ENCODE assay signal across 8 cellular contexts in the genomic region with DNA sequence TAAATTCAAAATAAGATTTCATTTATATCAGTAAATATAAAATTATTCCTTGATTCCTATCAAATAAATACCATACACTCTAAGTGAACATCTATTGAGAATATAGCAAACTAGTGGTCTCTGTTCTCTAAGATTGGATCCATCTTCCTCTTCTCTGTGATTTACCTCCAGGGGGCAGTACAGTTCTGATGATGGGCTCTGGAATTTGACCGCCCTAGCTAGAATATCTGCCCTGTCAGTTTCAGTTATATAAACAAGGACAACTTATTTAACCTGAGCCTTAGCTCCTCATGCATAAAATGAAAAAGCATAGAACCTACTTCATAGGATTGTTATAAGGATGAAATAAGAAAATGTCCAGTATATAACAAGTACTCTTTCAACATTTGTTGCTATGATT.
DNase-seq lines count a peak whose midpoint lies in the region; ATAC-seq and TF ChIP-seq lines count a peak whose summit lies in the region.

No MANE protein-coding gene starts in this region.

- no peaks in the 10 kb centered on the region for H3K79me2 ChIP-seq in smooth muscle cell (ENCODE audit: low read depth)

- no peak overlapping the region for H3K4me3 ChIP-seq in RWPE2 (ENCODE audit: severe bottlenecking)
- no peak overlapping the region for H3K4me3 ChIP-seq in fibroblast of pulmonary artery (replicated peaks; ENCODE audit: low read depth, low read length)
- H3K4me3 ChIP-seq in smooth muscle cell: no peak overlapping the region

- H3K36me3 ChIP-seq in RWPE2 (ENCODE audit: low read depth) (no peaks in the 10 kb centered on the region), smooth muscle cell (ENCODE audit: low read depth) (no peaks in the 10 kb centered on the region)

- no peaks in the 10 kb centered on the region for H3K9me3 Mint-ChIP-seq in T-helper 2 cell treated with Interferon-gamma antibody and Interleukin-4, amounts not matched to agents 5 μg/mL and 100 μg/mL, for 36 hours

- TF ChIP-seq CTCF in RWPE2 (IDR thresholded peaks at IDR 0.05; ENCODE audit: poor library complexity, severe bottlenecking) (peak; percentile 74), fibroblast of pulmonary artery (IDR thresholded peaks at IDR 0.05; ENCODE audit: low read length, missing control alignments) (peak; percentile 75), smooth muscle cell (IDR thresholded peaks at IDR 0.05; ENCODE audit: borderline replicate concordance, insufficient read depth, poor library complexity, severe bottlenecking) (peak; percentile 78)

- 25% methylated on average over 1 of the region's 1 CpG for WGBS in smooth muscle cell (ENCODE audit: low lambda C conversion rate)

- no peaks in the 10 kb centered on the region for H3K9me3 ChIP-seq in RWPE2 (ENCODE audit: severe bottlenecking)
- H3K9me3 ChIP-seq in smooth muscle cell (replicated peaks; ENCODE audit: low read depth): no peaks in the 10 kb centered on the region

- H4K20me1 ChIP-seq in smooth muscle cell (ENCODE audit: low read depth): no peaks in the 10 kb centered on the region

- no peaks in the 10 kb centered on the region for H3K27me3 ChIP-seq in RWPE2 (ENCODE audit: insufficient read depth, poor library complexity, severe bottlenecking)
- H3K27me3 ChIP-seq in smooth muscle cell (ENCODE audit: low read depth): no peaks in the 10 kb centered on the region

- peaks cover 13% of the 10 kb centered on the region for H3K27me3 Mint-ChIP-seq in T-helper 2 cell treated with Interferon-gamma antibody and Interleukin-4, amounts not matched to agents 5 μg/mL and 100 μg/mL, for 36 hours (ENCODE audit: low read depth)

- H3K27ac ChIP-seq in RWPE2 (ENCODE audit: poor library complexity, severe bottlenecking): peak overlapping the region; percentile 91
- H3K27ac ChIP-seq in smooth muscle cell (ENCODE audit: low read depth): no peak overlapping the region

- peaks cover 31% of the 10 kb centered on the region for H3K4me1 ChIP-seq in RWPE2 (ENCODE audit: insufficient read depth, poor library complexity, severe bottlenecking)
- peaks cover 19% of the 10 kb centered on the region for H3K4me1 ChIP-seq in smooth muscle cell (ENCODE audit: low read depth)

- peak; percentile 59 for ATAC-seq in HG03103 (IDR thresholded peaks at IDR 0.05; ENCODE audit: low read depth, unreplicated experiment)
- no peak for ATAC-seq in RWPE2 (ENCODE audit: low read depth)

- no peak overlapping the region for H3K4me3 Mint-ChIP-seq in T-helper 2 cell treated with Interferon-gamma antibody and Interleukin-4, amounts not matched to agents 5 μg/mL and 100 μg/mL, for 36 hours

- DNase-seq in NCI-H146 (lab: John Stamatoyannopoulos, UW): peak; percentile 9
- DNase-seq in NCI-H146 treated with DMSO at 0.1 percent for 48 hours (lab: John Stamatoyannopoulos, UW; ENCODE audit: unreplicated experiment): no peak
- no peak for DNase-seq in RWPE2 (ENCODE audit: low spot score)
- DNase-seq in fibroblast of pulmonary artery (ENCODE audit: low read depth): peak; percentile 84
- DNase-seq in smooth muscle cell (lab: John Stamatoyannopoulos, UW; ENCODE audit: unreplicated experiment): no peak
- no peak for DNase-seq in T-helper 2 cell treated with Interferon-gamma antibody and Interleukin-4, amounts not matched to agents 5 μg/mL and 100 μg/mL, for 36 hours (ENCODE audit: low spot score)
- DNase-seq in NCI-H2227 treated with DMSO at 0.1 percent for 48 hours (lab: John Stamatoyannopoulos, UW): no peak

- no peak overlapping the region for H2AFZ ChIP-seq in smooth muscle cell (ENCODE audit: low read depth)

- H3K4me2 ChIP-seq in smooth muscle cell: no peak overlapping the region

- H3K4me1 Mint-ChIP-seq in T-helper 2 cell treated with Interferon-gamma antibody and Interleukin-4, amounts not matched to agents 5 μg/mL and 100 μg/mL, for 36 hours (ENCODE audit: low read depth): no peaks in the 10 kb centered on the region

- H3K27ac Mint-ChIP-seq in T-helper 2 cell treated with Interferon-gamma antibody and Interleukin-4, amounts not matched to agents 5 μg/mL and 100 μg/mL, for 36 hours: no peak overlapping the region

- no peak overlapping the region for H3K9ac ChIP-seq in smooth muscle cell (ENCODE audit: low read depth)

- peaks cover 20% of the 10 kb centered on the region for H3F3A ChIP-seq in smooth muscle cell (ENCODE audit: low read depth)

- no peaks in the 10 kb centered on the region for H3K36me3 Mint-ChIP-seq in T-helper 2 cell treated with Interferon-gamma antibody and Interleukin-4, amounts not matched to agents 5 μg/mL and 100 μg/mL, for 36 hours (ENCODE audit: low read depth)

Comparison
In these comparisons a context has a peak if more than half of its experiments do, and no peak if none do; other contexts are left out.
1. DNase-seq: peak in NCI-H146 (single experiment) and fibroblast of pulmonary artery (single experiment); none in NCI-H146 treated with DMSO at 0.1 percent for 48 hours (single experiment), RWPE2 (single experiment), smooth muscle cell (single experiment), T-helper 2 cell treated with Interferon-gamma antibody and Interleukin-4, amounts not matched to agents 5 μg/mL and 100 μg/mL, for 36 hours (single experiment) and NCI-H2227 treated with DMSO at 0.1 percent for 48 hours (single experiment).
2. Peak in every context shown above with its lines, with median percentiles within 50 percentile points of each other: CTCF ChIP-seq.